ENCODE assay signal across 16 cellular contexts in the genomic region with DNA sequence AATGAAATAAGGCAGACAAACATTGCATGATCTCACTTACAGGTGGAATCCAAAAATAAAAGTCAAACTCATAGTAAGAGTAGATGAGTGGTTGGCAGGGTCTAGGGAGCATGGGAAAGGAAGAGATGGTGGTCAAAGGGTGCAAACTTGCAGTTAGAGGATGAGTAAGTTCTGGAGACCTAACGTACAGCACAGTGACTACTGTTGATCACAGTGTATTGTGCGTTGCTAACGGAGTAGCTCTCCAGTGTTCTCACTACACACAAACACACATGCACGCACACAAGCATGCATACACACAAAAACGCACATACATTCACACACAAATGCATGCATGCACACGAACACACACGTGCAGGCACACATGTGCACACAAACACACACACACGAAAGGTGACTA.
DNase-seq lines count a peak whose midpoint lies in the region; ATAC-seq, FAIRE-seq and TF ChIP-seq lines count a peak whose summit lies in the region.
"Had no signal": no experiment of that assay in that cellular context is flagged by ENCODE, and none has a peak within 500 bp of the region (broad histone marks: within the 10 kb centered on the region; RNA-seq: fewer than 3 reads in every experiment).

No MANE protein-coding gene starts in this region.

- ATAC-seq in GM18498 (IDR thresholded peaks at IDR 0.05; ENCODE audit: unreplicated experiment) = peak; percentile 72
- peak; percentile 77 for ATAC-seq in HG02798 (IDR thresholded peaks at IDR 0.05; ENCODE audit: poor library complexity, unreplicated experiment)
- peak; percentile 84 for ATAC-seq in HG03521 (IDR thresholded peaks at IDR 0.05; ENCODE audit: unreplicated experiment)
- ATAC-seq: esophagus mucosa; stimulated activated memory B cell treated with anti-CD40 and anti-IgM and Interleukin-4, amounts not matched to agents 10 μg/mL and 1 μg/mL and 100 μg/mL, for 72 hours had no signal

- peak; percentile 84 for FAIRE-seq in GM19239 (lab: Jason Lieb, UNC)

- no peaks in the 10 kb centered on the region for H3K27me3 ChIP-seq in WERI-Rb-1 (ENCODE audit: insufficient read depth, low read depth, severe bottlenecking)
- H3K27me3 ChIP-seq: BLaER1 treated with 17β-estradiol and CSF1 and Interleukin-3, amounts not matched to agents 10 nM and 100 nM had no signal

- H3K9me3 ChIP-seq in WERI-Rb-1 (ENCODE audit: severe bottlenecking) = peaks cover 14% of the 10 kb centered on the region

- H3K36me3 ChIP-seq in WERI-Rb-1 = no peaks in the 10 kb centered on the region

- DNase-seq in GM19239 (ENCODE audit: insufficient read length, low spot score) = no peak
- DNase-seq in cerebellar cortex (ENCODE audit: low spot score) = no peak
- no peak for DNase-seq in OCI-M2 (lab: John Stamatoyannopoulos, UW; ENCODE audit: unreplicated experiment)
- no peak for DNase-seq in C1 segment of cervical spinal cord (lab: John Stamatoyannopoulos, UW)
- DNase-seq in WERI-Rb-1 = no peak
- DNase-seq: activated gamma-delta T cell treated with Interleukin-2 at 50 U/mL for 16 hours; central memory CD4-positive, alpha-beta T cell; mesenchymal stem cell; NCI-H526; SHP77 had no signal

- H3K27ac ChIP-seq in WERI-Rb-1 = no peak overlapping the region
- H3K27ac ChIP-seq: BLaER1 treated with 17β-estradiol and CSF1 and Interleukin-3, amounts not matched to agents 10 nM and 100 nM had no signal

- no peak for TF ChIP-seq CTCF in WERI-Rb-1 (IDR thresholded peaks at IDR 0.05; ENCODE audit: low read depth, low read length)

- H3K4me3 ChIP-seq in WERI-Rb-1 (ENCODE audit: low read depth, low read length) = no peak overlapping the region
- H3K4me3 ChIP-seq: BLaER1 treated with 17β-estradiol and CSF1 and Interleukin-3, amounts not matched to agents 10 nM and 100 nM had no signal
